Comparison of ENCODE assay signal across 1 cellular context in the genomic region with DNA sequence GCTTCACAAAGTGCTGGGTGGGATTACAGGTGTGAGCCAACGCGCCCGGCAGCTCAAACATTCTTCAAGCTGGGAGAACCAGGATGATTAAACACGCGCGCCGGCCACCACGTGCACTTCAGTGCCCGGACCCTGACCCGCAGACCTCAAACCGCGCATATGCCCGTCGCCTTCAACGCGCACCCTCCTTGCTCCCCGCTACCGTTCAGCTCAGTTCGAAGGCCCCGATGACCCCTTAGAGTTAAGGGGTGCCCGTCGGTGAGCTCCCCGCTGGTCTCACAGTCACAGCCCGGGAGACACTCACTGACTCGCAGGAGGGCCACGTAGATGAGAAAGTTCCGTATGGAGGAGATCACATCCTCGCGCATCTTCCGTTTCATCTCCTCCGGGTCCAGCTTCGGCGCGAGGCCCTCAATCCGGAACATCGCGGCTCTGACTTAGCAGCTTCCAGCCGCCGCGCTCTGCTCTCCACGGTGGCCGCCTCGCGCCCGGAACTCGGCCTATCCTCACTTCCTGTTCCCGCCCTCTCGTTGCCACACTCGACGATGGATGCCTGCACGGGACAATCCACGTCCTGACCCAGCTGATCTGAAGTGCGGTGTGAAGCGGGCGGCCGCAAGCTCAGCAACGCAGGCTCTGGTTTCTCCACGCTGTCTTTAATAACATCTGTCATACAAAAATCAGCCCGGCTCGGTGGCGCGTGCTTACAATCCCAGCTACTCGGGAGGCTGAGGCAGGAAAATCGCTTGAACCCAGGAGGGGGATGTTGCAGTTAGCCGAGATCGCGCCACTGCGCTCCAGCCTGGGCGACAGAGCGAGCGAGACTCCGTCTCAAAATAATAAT.
A peak's percentile ranks its signal among the peaks of the same experiment; 100 is the strongest.
TF ChIP-seq lines count a peak whose summit lies in the region.

A gene (minus strand): TSS at position 490 of the 844 bp plus-strand sequence. CDS start 65 bp downstream, at position 425.

TF ChIP-seq in HepG2, 621 proteins besides CTCF, POLR2A, EP300 and RAD21 (continued from another document and continues in another):
- TF ChIP-seq MTA1 (CRISPR knock-in tag; IDR thresholded peaks at IDR 0.05; ENCODE audit: borderline replicate concordance) (peak; percentile 51; the same call in 1 of the 2 replicates), ZNF256 (CRISPR knock-in tag; conservative IDR thresholded peaks at IDR 0.05) (peak; percentile 93), ZNF329 (CRISPR knock-in tag; IDR thresholded peaks at IDR 0.05; ENCODE audit: low read depth) (peak; percentile 55; the same call in 1 of the 2 replicates), ISL2 (CRISPR knock-in tag; IDR thresholded peaks at IDR 0.05) (peak; percentile 86), TOPORS (CRISPR knock-in tag; IDR thresholded peaks at IDR 0.05) (0 out of 2 replicates have a peak, but pooled peaks have one; percentile 66), ZSCAN31 (CRISPR knock-in tag; IDR thresholded peaks at IDR 0.05; ENCODE audit: low read depth) (peak; percentile 98), ZNF230 (CRISPR knock-in tag; IDR thresholded peaks at IDR 0.05) (peak; percentile 82; the same call in 1 of the 2 replicates), SUZ12 (IDR thresholded peaks at IDR 0.05; ENCODE audit: low read depth, low read length) (no peak), AGO2 (optimal IDR thresholded peaks at IDR 0.05; ENCODE audit: low read depth, low read length) (peak; percentile 57), ZBTB21 (CRISPR knock-in tag; IDR thresholded peaks at IDR 0.05) (no peak), ZNF850 (CRISPR knock-in tag; conservative IDR thresholded peaks at IDR 0.05) (no peak), ZNF792 (CRISPR knock-in tag; IDR thresholded peaks at IDR 0.05) (peak; percentile 96), ZNF333 (CRISPR knock-in tag; IDR thresholded peaks at IDR 0.05; ENCODE audit: borderline replicate concordance) (peak; percentile 77; the same call in 1 of the 2 replicates), ZNF589 (CRISPR knock-in tag; conservative IDR thresholded peaks at IDR 0.05) (0 out of 2 replicates have a peak, but pooled peaks have one; percentile 82), ZNF713 (CRISPR knock-in tag; IDR thresholded peaks at IDR 0.05) (no peak), POLR2G (IDR thresholded peaks at IDR 0.05; ENCODE audit: low read depth, low read length) (peak; percentile 96), ZNF101 (CRISPR knock-in tag; IDR thresholded peaks at IDR 0.05; ENCODE audit: borderline replicate concordance, low read depth) (no peak; the same call in 1 of the 2 replicates), ZNF672 (CRISPR knock-in tag; IDR thresholded peaks at IDR 0.05) (0 out of 2 replicates have a peak, but pooled peaks have one; percentile 76), FOSL1 (CRISPR knock-in tag; IDR thresholded peaks at IDR 0.05; ENCODE audit: borderline replicate concordance) (no peak), ZNF260 (CRISPR knock-in tag; IDR thresholded peaks at IDR 0.05; ENCODE audit: borderline replicate concordance, low read depth) (no peak), EZH2 (conservative IDR thresholded peaks at IDR 0.05; ENCODE audit: low read depth, low read length) (no peak), FOXJ3 (CRISPR knock-in tag; IDR thresholded peaks at IDR 0.05; ENCODE audit: borderline replicate concordance) (peak; percentile 71; the same call in 1 of the 2 replicates), RXRB (CRISPR knock-in tag; IDR thresholded peaks at IDR 0.05; ENCODE audit: borderline replicate concordance) (peak; percentile 69), GABPA (IDR thresholded peaks at IDR 0.05; ENCODE audit: low read depth, low read length) (peak; percentile 95), GABPA (CRISPR knock-in tag; IDR thresholded peaks at IDR 0.05; ENCODE audit: low read depth) (peak; percentile 97), ZNF354B (CRISPR knock-in tag; IDR thresholded peaks at IDR 0.05) (0 out of 2 replicates have a peak, but pooled peaks have one; percentile 19), PHB2 (IDR thresholded peaks at IDR 0.05; ENCODE audit: partially characterized antibody) (no peak), ZNF678 (CRISPR knock-in tag; IDR thresholded peaks at IDR 0.05) (no peak; the same call in 1 of the 2 replicates), ZMYM2 (CRISPR knock-in tag; IDR thresholded peaks at IDR 0.05) (0 out of 2 replicates have a peak, but pooled peaks have one; percentile 32), SALL1 (CRISPR knock-in tag; IDR thresholded peaks at IDR 0.05) (peak; percentile 96), ZNF180 (CRISPR knock-in tag; IDR thresholded peaks at IDR 0.05; ENCODE audit: borderline replicate concordance, low read depth) (0 out of 2 replicates have a peak, but pooled peaks have one; percentile 4), ZNF768 (CRISPR knock-in tag; IDR thresholded peaks at IDR 0.05) (peak; percentile 83; the same call in 1 of the 2 replicates), ZNF124 (CRISPR knock-in tag; IDR thresholded peaks at IDR 0.05) (peak; percentile 81), ZFX (CRISPR knock-in tag; IDR thresholded peaks at IDR 0.05; ENCODE audit: low read depth) (peak; percentile 95), ZNF546 (CRISPR knock-in tag; conservative IDR thresholded peaks at IDR 0.05) (peak; percentile 5; the same call in 1 of the 2 replicates), MEIS2 (CRISPR knock-in tag; IDR thresholded peaks at IDR 0.05) (peak; percentile 72; the same call in 1 of the 2 replicates), RFX5 (IDR thresholded peaks at IDR 0.05; ENCODE audit: low read depth, low read length) (no peak), DNMT3B (CRISPR knock-in tag; conservative IDR thresholded peaks at IDR 0.05) (no peak), CBX5 (CRISPR knock-in tag; IDR thresholded peaks at IDR 0.05; ENCODE audit: borderline replicate concordance) (peak; percentile 92; the same call in 1 of the 2 replicates), ZEB1 (IDR thresholded peaks at IDR 0.05; ENCODE audit: insufficient replicate concordance, low read depth) (no peak), ZNF337 (CRISPR knock-in tag; IDR thresholded peaks at IDR 0.05; ENCODE audit: borderline replicate concordance, low read depth) (peak; percentile 94; the same call in 1 of the 2 replicates), NCOA1 (CRISPR knock-in tag; IDR thresholded peaks at IDR 0.05) (no peak), KDM6A (CRISPR knock-in tag; IDR thresholded peaks at IDR 0.05; ENCODE audit: low read depth) (no peak), PTBP1 (IDR thresholded peaks at IDR 0.05; ENCODE audit: low read depth, low read length, poor library complexity, severe bottlenecking) (no peak), IRF2 (CRISPR knock-in tag; IDR thresholded peaks at IDR 0.05) (peak; percentile 86; the same call in 1 of the 2 replicates), NPAS2 (CRISPR knock-in tag; IDR thresholded peaks at IDR 0.05; ENCODE audit: borderline replicate concordance) (no peak), NFKB2 (CRISPR knock-in tag; IDR thresholded peaks at IDR 0.05; ENCODE audit: borderline replicate concordance) (peak; percentile 89; the same call in 1 of the 2 replicates), NFIB (CRISPR knock-in tag; IDR thresholded peaks at IDR 0.05; ENCODE audit: borderline replicate concordance) (peak; percentile 93; the same call in 1 of the 2 replicates), REL (CRISPR knock-in tag; conservative IDR thresholded peaks at IDR 0.05) (peak; percentile 80; the same call in 1 of the 2 replicates), SAFB2 (CRISPR knock-in tag; IDR thresholded peaks at IDR 0.05; ENCODE audit: borderline replicate concordance, low read depth) (peak; percentile 90; the same call in 1 of the 2 replicates), NFYC (CRISPR knock-in tag; IDR thresholded peaks at IDR 0.05) (peak; percentile 55), MAFF (IDR thresholded peaks at IDR 0.05; ENCODE audit: low read depth, low read length) (peak; percentile 7; the same call in 1 of the 2 replicates), ZNF12 (CRISPR knock-in tag; IDR thresholded peaks at IDR 0.05) (0 out of 2 replicates have a peak, but pooled peaks have one; percentile 17), SYNCRIP (IDR thresholded peaks at IDR 0.05; ENCODE audit: insufficient read depth, low read depth, low read length) (no peak), SP1 (IDR thresholded peaks at IDR 0.05) (no peak), SP1 (CRISPR knock-in tag; IDR thresholded peaks at IDR 0.05) (peak; percentile 79), YEATS2 (CRISPR knock-in tag; IDR thresholded peaks at IDR 0.05; ENCODE audit: borderline replicate concordance) (peak; percentile 97), CENPT (CRISPR knock-in tag; IDR thresholded peaks at IDR 0.05; ENCODE audit: low read depth) (peak; percentile 31; the same call in 1 of the 2 replicates), JUN (CRISPR knock-in tag; IDR thresholded peaks at IDR 0.05) (no peak), SMAD1 (CRISPR knock-in tag; IDR thresholded peaks at IDR 0.05; ENCODE audit: borderline replicate concordance, low read depth) (0 out of 2 replicates have a peak, but pooled peaks have one; percentile 72), ZNF383 (CRISPR knock-in tag; IDR thresholded peaks at IDR 0.05; ENCODE audit: borderline replicate concordance) (no peak; the same call in 1 of the 2 replicates), FOXM1 (CRISPR knock-in tag; IDR thresholded peaks at IDR 0.05) (no peak)
- TF ChIP-seq, protein P1, sequence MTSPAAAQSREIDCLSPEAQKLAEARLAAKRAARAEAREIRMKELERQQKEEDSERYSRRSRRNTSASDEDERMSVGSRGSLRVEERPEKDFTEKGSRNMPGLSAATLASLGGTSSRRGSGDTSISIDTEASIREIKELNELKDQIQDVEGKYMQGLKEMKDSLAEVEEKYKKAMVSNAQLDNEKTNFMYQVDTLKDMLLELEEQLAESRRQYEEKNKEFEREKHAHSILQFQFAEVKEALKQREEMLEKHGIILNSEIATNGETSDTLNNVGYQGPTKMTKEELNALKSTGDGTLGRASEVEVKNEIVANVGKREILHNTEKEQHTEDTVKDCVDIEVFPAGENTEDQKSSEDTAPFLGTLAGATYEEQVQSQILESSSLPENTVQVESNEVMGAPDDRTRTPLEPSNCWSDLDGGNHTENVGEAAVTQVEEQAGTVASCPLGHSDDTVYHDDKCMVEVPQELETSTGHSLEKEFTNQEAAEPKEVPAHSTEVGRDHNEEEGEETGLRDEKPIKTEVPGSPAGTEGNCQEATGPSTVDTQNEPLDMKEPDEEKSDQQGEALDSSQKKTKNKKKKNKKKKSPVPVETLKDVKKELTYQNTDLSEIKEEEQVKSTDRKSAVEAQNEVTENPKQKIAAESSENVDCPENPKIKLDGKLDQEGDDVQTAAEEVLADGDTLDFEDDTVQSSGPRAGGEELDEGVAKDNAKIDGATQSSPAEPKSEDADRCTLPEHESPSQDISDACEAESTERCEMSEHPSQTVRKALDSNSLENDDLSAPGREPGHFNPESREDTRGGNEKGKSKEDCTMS (CRISPR knock-in tag; conservative IDR thresholded peaks at IDR 0.05): no peak
- TF ChIP-seq, protein P2, sequence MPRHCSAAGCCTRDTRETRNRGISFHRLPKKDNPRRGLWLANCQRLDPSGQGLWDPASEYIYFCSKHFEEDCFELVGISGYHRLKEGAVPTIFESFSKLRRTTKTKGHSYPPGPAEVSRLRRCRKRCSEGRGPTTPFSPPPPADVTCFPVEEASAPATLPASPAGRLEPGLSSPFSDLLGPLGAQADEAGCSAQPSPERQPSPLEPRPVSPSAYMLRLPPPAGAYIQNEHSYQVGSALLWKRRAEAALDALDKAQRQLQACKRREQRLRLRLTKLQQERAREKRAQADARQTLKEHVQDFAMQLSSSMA (CRISPR knock-in tag; IDR thresholded peaks at IDR 0.05): peak; percentile 99
- TF ChIP-seq, protein P3, sequence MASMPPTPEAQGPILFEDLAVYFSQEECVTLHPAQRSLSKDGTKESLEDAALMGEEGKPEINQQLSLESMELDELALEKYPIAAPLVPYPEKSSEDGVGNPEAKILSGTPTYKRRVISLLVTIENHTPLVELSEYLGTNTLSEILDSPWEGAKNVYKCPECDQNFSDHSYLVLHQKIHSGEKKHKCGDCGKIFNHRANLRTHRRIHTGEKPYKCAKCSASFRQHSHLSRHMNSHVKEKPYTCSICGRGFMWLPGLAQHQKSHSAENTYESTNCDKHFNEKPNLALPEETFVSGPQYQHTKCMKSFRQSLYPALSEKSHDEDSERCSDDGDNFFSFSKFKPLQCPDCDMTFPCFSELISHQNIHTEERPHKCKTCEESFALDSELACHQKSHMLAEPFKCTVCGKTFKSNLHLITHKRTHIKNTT (CRISPR knock-in tag; IDR thresholded peaks at IDR 0.05): no peak
- TF ChIP-seq, protein P4, sequence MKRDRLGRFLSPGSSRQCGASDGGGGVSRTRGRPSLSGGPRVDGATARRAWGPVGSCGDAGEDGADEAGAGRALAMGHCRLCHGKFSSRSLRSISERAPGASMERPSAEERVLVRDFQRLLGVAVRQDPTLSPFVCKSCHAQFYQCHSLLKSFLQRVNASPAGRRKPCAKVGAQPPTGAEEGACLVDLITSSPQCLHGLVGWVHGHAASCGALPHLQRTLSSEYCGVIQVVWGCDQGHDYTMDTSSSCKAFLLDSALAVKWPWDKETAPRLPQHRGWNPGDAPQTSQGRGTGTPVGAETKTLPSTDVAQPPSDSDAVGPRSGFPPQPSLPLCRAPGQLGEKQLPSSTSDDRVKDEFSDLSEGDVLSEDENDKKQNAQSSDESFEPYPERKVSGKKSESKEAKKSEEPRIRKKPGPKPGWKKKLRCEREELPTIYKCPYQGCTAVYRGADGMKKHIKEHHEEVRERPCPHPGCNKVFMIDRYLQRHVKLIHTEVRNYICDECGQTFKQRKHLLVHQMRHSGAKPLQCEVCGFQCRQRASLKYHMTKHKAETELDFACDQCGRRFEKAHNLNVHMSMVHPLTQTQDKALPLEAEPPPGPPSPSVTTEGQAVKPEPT (CRISPR knock-in tag; IDR thresholded peaks at IDR 0.05; ENCODE audit: low read depth): peak; percentile 87; the same call in 1 of the 2 replicates
- TF ChIP-seq, protein P5, sequence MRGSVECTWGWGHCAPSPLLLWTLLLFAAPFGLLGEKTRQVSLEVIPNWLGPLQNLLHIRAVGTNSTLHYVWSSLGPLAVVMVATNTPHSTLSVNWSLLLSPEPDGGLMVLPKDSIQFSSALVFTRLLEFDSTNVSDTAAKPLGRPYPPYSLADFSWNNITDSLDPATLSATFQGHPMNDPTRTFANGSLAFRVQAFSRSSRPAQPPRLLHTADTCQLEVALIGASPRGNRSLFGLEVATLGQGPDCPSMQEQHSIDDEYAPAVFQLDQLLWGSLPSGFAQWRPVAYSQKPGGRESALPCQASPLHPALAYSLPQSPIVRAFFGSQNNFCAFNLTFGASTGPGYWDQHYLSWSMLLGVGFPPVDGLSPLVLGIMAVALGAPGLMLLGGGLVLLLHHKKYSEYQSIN (CRISPR knock-in tag; IDR thresholded peaks at IDR 0.05; ENCODE audit: borderline replicate concordance): peak; percentile 57; the same call in 1 of the 2 replicates
- TF ChIP-seq, protein P6, sequence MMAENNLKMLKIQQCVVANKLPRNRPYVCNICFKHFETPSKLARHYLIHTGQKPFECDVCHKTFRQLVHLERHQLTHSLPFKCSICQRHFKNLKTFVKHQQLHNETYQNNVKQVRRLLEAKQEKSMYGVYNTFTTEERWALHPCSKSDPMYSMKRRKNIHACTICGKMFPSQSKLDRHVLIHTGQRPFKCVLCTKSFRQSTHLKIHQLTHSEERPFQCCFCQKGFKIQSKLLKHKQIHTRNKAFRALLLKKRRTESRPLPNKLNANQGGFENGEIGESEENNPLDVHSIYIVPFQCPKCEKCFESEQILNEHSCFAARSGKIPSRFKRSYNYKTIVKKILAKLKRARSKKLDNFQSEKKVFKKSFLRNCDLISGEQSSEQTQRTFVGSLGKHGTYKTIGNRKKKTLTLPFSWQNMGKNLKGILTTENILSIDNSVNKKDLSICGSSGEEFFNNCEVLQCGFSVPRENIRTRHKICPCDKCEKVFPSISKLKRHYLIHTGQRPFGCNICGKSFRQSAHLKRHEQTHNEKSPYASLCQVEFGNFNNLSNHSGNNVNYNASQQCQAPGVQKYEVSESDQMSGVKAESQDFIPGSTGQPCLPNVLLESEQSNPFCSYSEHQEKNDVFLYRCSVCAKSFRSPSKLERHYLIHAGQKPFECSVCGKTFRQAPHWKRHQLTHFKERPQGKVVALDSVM (CRISPR knock-in tag; IDR thresholded peaks at IDR 0.05): peak; percentile 85
